Comparison of ENCODE assay signal across 11 cellular contexts in the genomic region with DNA sequence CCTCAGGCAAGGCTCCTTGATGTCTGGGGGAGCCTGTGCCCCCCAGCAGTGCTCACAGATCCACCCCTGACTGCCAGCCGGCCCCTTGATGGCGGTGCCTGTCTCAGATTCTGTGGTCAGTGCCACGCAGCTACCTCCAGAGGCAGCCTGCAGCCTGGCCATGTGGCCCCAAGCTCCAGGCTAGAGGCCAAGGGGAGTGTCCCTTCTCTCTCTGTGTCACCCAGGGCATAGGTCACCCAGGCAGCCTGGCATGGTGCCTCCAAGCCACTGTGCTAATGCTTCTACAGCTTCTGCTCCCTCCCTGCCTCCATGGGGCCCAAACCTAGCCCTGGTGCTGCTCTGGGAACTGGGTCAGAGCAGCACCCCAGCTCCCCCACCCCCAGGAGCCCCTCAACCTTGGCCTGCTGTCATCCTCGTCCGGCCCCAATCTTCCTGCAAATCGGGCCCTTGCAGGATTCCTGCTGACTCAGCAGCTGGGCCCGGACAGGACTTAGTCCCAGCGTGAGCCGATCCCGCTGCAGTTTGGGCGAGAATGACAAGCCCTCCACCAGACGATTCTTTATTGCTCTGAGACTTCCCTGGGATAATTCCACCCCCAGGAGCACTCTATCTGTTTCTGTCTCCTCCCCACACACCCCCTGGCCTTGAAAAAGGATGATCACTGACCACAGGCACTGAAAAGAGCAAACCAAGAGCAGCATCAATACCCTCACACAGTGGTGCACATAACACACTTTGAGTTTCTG. TPM values are rescaled to one million over a fixed set of nuclear protein-coding genes. Genes with fewer than 3 reads are reported as not detected.
A peak's percentile ranks its signal among the peaks of the same experiment; 100 is the strongest.
DNase-seq lines count a peak whose midpoint lies in the region; ATAC-seq and TF ChIP-seq lines count a peak whose summit lies in the region.
"Had no signal": no experiment of that assay in that cellular context is flagged by ENCODE, and none has a peak within 500 bp of the region (broad histone marks: within the 10 kb centered on the region; RNA-seq: fewer than 3 reads in every experiment).

No MANE protein-coding gene starts in this region.

- DNase-seq in HT-29 (ENCODE audit: low spot score) (peak; percentile 64), globus pallidus (ENCODE audit: low spot score) (no peak), NCI-H1417 (lab: John Stamatoyannopoulos, UW) (no peak)
- no peak for DNase-seq in stimulated activated naive B cell treated with anti-CD40 and anti-IgM and Interleukin-4, amounts not matched to agents 10 μg/mL and 1 μg/mL and 100 μg/mL, for 72 hours
- DNase-seq: activated naive CD4-positive, alpha-beta T cell treated with anti-CD3 and anti-CD28 coated beads, Interleukin-2, amount 50 U/mL, for 16 hours; COR-L47; dermis blood vessel endothelial cell; NCI-H524 treated with DMSO at 0.1 percent for 48 hours had no signal

- H3K9ac ChIP-seq in liver (ENCODE audit: low read depth in 1 of 2, low read length in 2 of 2): no peak overlapping the region

- WGBS in liver: 29% methylated on average over 12 of the region's 12 CpGs

- no peaks in the 10 kb centered on the region for H3K9me3 ChIP-seq in liver (ENCODE audit: control insufficient read depth in 4 of 4, low read length in 3 of 4)

- no peaks in the 10 kb centered on the region for H3K9me3 Mint-ChIP-seq in dendritic cell treated with granulocyte-macrophage colony-stimulating factor and Interleukin-4, amounts not matched to agents 40 ng/mL and 50 ng/mL, for 4 days
- no peaks in the 10 kb centered on the region for H3K9me3 Mint-ChIP-seq in stimulated activated naive B cell treated with anti-CD40 and anti-IgM and Interleukin-4, amounts not matched to agents 10 μg/mL and 1 μg/mL and 100 μg/mL, for 72 hours

- intact Hi-C loops in dendritic cell treated with granulocyte-macrophage colony-stimulating factor and Interleukin-4, amounts not matched to agents 40 ng/mL and 50 ng/mL, for 4 days (cut with micrococcal nuclease): no loop called here

- H3K27me3 Mint-ChIP-seq in dendritic cell treated with granulocyte-macrophage colony-stimulating factor and Interleukin-4, amounts not matched to agents 40 ng/mL and 50 ng/mL, for 4 days: no peaks in the 10 kb centered on the region
- no peaks in the 10 kb centered on the region for H3K27me3 Mint-ChIP-seq in stimulated activated naive B cell treated with anti-CD40 and anti-IgM and Interleukin-4, amounts not matched to agents 10 μg/mL and 1 μg/mL and 100 μg/mL, for 72 hours

- H3K4me3 ChIP-seq in liver (ENCODE audit: low read depth in 1 of 3, low read length in 3 of 3): no peak overlapping the region

- H3K36me3 Mint-ChIP-seq in dendritic cell treated with granulocyte-macrophage colony-stimulating factor and Interleukin-4, amounts not matched to agents 40 ng/mL and 50 ng/mL, for 4 days (ENCODE audit: low read depth): peaks cover 15% of the 10 kb centered on the region
- H3K36me3 Mint-ChIP-seq in stimulated activated naive B cell treated with anti-CD40 and anti-IgM and Interleukin-4, amounts not matched to agents 10 μg/mL and 1 μg/mL and 100 μg/mL, for 72 hours: peaks cover 6 to 9% of the 10 kb centered on the region in 2 donors

- H3K27ac ChIP-seq in liver (ENCODE audit: low read depth in 1 of 2, low read length in 2 of 2): peak overlapping the region; percentile 60 to 89

- no peak for ATAC-seq in stimulated activated naive B cell treated with anti-CD40 and anti-IgM and Interleukin-4, amounts not matched to agents 10 μg/mL and 1 μg/mL and 100 μg/mL, for 72 hours (replicated peaks)
- no peak for ATAC-seq in activated CD4-positive, CD25-positive, alpha-beta regulatory T cell treated with anti-CD3 and anti-CD28 coated beads, Interleukin-2, amount 50 U/mL, for 24 hours

- TF ChIP-seq CTCF in liver (IDR thresholded peaks at IDR 0.05; ENCODE audit: low read depth, low read length, missing input control): no peak

- no peaks in the 10 kb centered on the region for H3K36me3 ChIP-seq in liver (ENCODE audit: control insufficient read depth in 4 of 4, insufficient read depth in 3 of 4, low read depth in 1 of 4, low read length in 3 of 4)

- H3K4me1 Mint-ChIP-seq in dendritic cell treated with granulocyte-macrophage colony-stimulating factor and Interleukin-4, amounts not matched to agents 40 ng/mL and 50 ng/mL, for 4 days (ENCODE audit: low read depth): peaks cover 40% of the 10 kb centered on the region
- H3K4me1 Mint-ChIP-seq in stimulated activated naive B cell treated with anti-CD40 and anti-IgM and Interleukin-4, amounts not matched to agents 10 μg/mL and 1 μg/mL and 100 μg/mL, for 72 hours: peaks cover 14 to 26% of the 10 kb centered on the region in 2 donors

- H3K27ac Mint-ChIP-seq in dendritic cell treated with granulocyte-macrophage colony-stimulating factor and Interleukin-4, amounts not matched to agents 40 ng/mL and 50 ng/mL, for 4 days: peak overlapping the region; percentile 76
- peak overlapping the region; percentile 56 for H3K27ac Mint-ChIP-seq in stimulated activated naive B cell treated with anti-CD40 and anti-IgM and Interleukin-4, amounts not matched to agents 10 μg/mL and 1 μg/mL and 100 μg/mL, for 72 hours

- H3K4me3 Mint-ChIP-seq in dendritic cell treated with granulocyte-macrophage colony-stimulating factor and Interleukin-4, amounts not matched to agents 40 ng/mL and 50 ng/mL, for 4 days: no peak overlapping the region
- H3K4me3 Mint-ChIP-seq in stimulated activated naive B cell treated with anti-CD40 and anti-IgM and Interleukin-4, amounts not matched to agents 10 μg/mL and 1 μg/mL and 100 μg/mL, for 72 hours: no peak overlapping the region

- no peak for TF ChIP-seq RAD21 in liver (IDR thresholded peaks at IDR 0.05)

- H3K4me1 ChIP-seq in liver (ENCODE audit: control insufficient read depth in 4 of 4, insufficient read depth in 4 of 4, low read length in 3 of 4): peaks cover 5 to 21% (median 12%) of the 10 kb centered on the region in 4 donors

- H3K27me3 ChIP-seq in liver (ENCODE audit: control insufficient read depth in 4 of 4, insufficient read depth in 4 of 4, low read length in 3 of 4): no peaks in the 10 kb centered on the region

TF ChIP-seq in liver, 16 proteins besides CTCF, POLR2A, EP300 and RAD21 (continues in another document):
- TF ChIP-seq HNF4G (IDR thresholded peaks at IDR 0.05): no peak
- TF ChIP-seq SP1 (IDR thresholded peaks at IDR 0.05): peak; percentile 90
- TF ChIP-seq HNF4A (conservative IDR thresholded peaks at IDR 0.05): peak; percentile 72 to 79
- TF ChIP-seq RXRA (IDR thresholded peaks at IDR 0.05): peak; percentile 65 to 75
- TF ChIP-seq TAF1 (conservative IDR thresholded peaks at IDR 0.05): no peak
- no peak for TF ChIP-seq FOXA2 (IDR thresholded peaks at IDR 0.05)
- TF ChIP-seq, protein P1, sequence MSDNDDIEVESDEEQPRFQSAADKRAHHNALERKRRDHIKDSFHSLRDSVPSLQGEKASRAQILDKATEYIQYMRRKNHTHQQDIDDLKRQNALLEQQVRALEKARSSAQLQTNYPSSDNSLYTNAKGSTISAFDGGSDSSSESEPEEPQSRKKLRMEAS (IDR thresholded peaks at IDR 0.05): peak; percentile 78
- no peak for TF ChIP-seq EGR1 (IDR thresholded peaks at IDR 0.05; ENCODE audit: low read depth in 2 of 2)
- no peak for TF ChIP-seq GABPA (IDR thresholded peaks at IDR 0.05 in 1 of 2, conservative IDR thresholded peaks at IDR 0.05 in 1 of 2)
- TF ChIP-seq NR2F2 (IDR thresholded peaks at IDR 0.05): peak; percentile 61
- TF ChIP-seq FOXA1 (IDR thresholded peaks at IDR 0.05): no peak
- TF ChIP-seq, protein P2, sequence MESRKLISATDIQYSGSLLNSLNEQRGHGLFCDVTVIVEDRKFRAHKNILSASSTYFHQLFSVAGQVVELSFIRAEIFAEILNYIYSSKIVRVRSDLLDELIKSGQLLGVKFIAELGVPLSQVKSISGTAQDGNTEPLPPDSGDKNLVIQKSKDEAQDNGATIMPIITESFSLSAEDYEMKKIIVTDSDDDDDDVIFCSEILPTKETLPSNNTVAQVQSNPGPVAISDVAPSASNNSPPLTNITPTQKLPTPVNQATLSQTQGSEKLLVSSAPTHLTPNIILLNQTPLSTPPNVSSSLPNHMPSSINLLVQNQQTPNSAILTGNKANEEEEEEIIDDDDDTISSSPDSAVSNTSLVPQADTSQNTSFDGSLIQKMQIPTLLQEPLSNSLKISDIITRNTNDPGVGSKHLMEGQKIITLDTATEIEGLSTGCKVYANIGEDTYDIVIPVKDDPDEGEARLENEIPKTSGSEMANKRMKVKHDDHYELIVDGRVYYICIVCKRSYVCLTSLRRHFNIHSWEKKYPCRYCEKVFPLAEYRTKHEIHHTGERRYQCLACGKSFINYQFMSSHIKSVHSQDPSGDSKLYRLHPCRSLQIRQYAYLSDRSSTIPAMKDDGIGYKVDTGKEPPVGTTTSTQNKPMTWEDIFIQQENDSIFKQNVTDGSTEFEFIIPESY (IDR thresholded peaks at IDR 0.05): no peak
- peak in 1 of 2 donors; percentile 42 for TF ChIP-seq JUND (IDR thresholded peaks at IDR 0.05)
- no peak for TF ChIP-seq REST (IDR thresholded peaks at IDR 0.05)

RNA-seq across cellular contexts. Expression of gene ARL11, which starts 2.7 kb away (rescaled TPM):
- total RNA-seq in HT-29 (2014; rRNA removed; shearing (Covaris generic)): 0.10 and 0.38 TPM in 2 replicates
- 1 to 10 TPM in 1 of 2 donors, under 1 TPM in 1; 0.75 to 1.5 TPM for total RNA-seq in liver
- polyA plus RNA-seq in liver: under 1 TPM; 0.11 to 0.43 TPM

RNA-seq across cellular contexts. Expression of gene RCBTB1, which starts 40.2 kb away (rescaled TPM):
- 8.3 and 10.4 TPM in 2 replicates for total RNA-seq in HT-29 (2014; rRNA removed; shearing (Covaris generic))
- 1 to 10 TPM; 7.2 to 9.0 TPM for total RNA-seq in liver
- polyA plus RNA-seq in liver: 1 to 10 TPM; 3.9 to 5.7 TPM
